In genomic region chr1:153611356-153611755, GRCh38 we compare ENCODE assay signal across 12 cellular contexts. TPM values are rescaled to one million over a fixed set of nuclear protein-coding genes. Genes with fewer than 3 reads are reported as not detected.
A peak's percentile ranks its signal among the peaks of the same experiment; 100 is the strongest.
DNase-seq lines count a peak whose midpoint lies in the region; TF ChIP-seq lines count a peak whose summit lies in the region.
"Had no signal": no experiment of that assay in that cellular context is flagged by ENCODE, and none has a peak within 500 bp of the region (broad histone marks: within the 10 kb centered on the region; RNA-seq: fewer than 3 reads in every experiment).

No MANE protein-coding gene starts in this region.

- no peaks in the 10 kb centered on the region for H3K27me3 Mint-ChIP-seq in Calu3 (ENCODE audit: unreplicated experiment)
- H3K27me3 Mint-ChIP-seq in activated T-helper 1 cell treated with anti-CD3 and anti-CD28 coated beads, Interleukin-12 subunit alpha, Interleukin-12 subunit beta, Interleukin-2, Interleukin-4 antibody, amounts not matched to agents 30 ng/mL and 10 ng/mL and 1 ng/mL, durations not matched to agents 14 hours and 24 hours and 36 hours (ENCODE audit: insufficient read depth) = peaks cover 2% of the 10 kb centered on the region

- H3K36me3 ChIP-seq in osteoblast (ENCODE audit: insufficient read depth, low read length) = peaks cover 16% of the 10 kb centered on the region

- peak overlapping the region; percentile 71 for H3K27ac Mint-ChIP-seq in Calu3 (ENCODE audit: unreplicated experiment)
- H3K27ac Mint-ChIP-seq in activated T-helper 1 cell treated with anti-CD3 and anti-CD28 coated beads, Interleukin-12 subunit alpha, Interleukin-12 subunit beta, Interleukin-2, Interleukin-4 antibody, amounts not matched to agents 30 ng/mL and 10 ng/mL and 1 ng/mL, durations not matched to agents 14 hours and 24 hours and 36 hours = no peak overlapping the region
- H3K27ac Mint-ChIP-seq: activated T-helper 2 cell treated with anti-CD3 and anti-CD28 coated beads, Interferon-gamma antibody, Interleukin-2, Interleukin-4, amounts not matched to agents 10 μg/mL and 5 μg/mL and 100 μg/mL, durations not matched to agents 14 hours and 24 hours and 36 hours; T-helper 2 cell treated with Interferon-gamma antibody and Interleukin-4, amounts not matched to agents 5 μg/mL and 100 μg/mL, for 36 hours had no signal

- H3K27ac ChIP-seq in dorsolateral prefrontal cortex (peak overlapping the region in 7 of 59 donors; percentile 10 to 86 (median 55)), osteoblast (ENCODE audit: low read depth, low read length) (peak overlapping the region; percentile 78)
- H3K27ac ChIP-seq: C4-2B had no signal

- H4K20me1 ChIP-seq in osteoblast (ENCODE audit: insufficient read depth, low read length) = peaks cover 24% of the 10 kb centered on the region

- H2AFZ ChIP-seq in osteoblast (ENCODE audit: low read length) = no peak overlapping the region

- H3K4me2 ChIP-seq in osteoblast (ENCODE audit: insufficient read depth, low read length) = peak overlapping the region; percentile 91

- intact Hi-C loops in Calu3 (cut with micrococcal nuclease; ENCODE audit: unreplicated experiment) (no loop called here), dorsolateral prefrontal cortex (cut with DNase I) (no loop called here)
- intact Hi-C loops in activated T-helper 1 cell treated with anti-CD3 and anti-CD28 coated beads, Interleukin-12 subunit alpha, Interleukin-12 subunit beta, Interleukin-2, Interleukin-4 antibody, amounts not matched to agents 30 ng/mL and 10 ng/mL and 1 ng/mL, durations not matched to agents 14 hours and 24 hours and 36 hours (cut with micrococcal nuclease) = loop anchor here (10.0 kb wide), 1 partner anchor 257 kb away; the partner anchor contains the start of gene S100A9

- H3K4me1 Mint-ChIP-seq in Calu3 (ENCODE audit: low read depth, unreplicated experiment) = peaks cover 76% of the 10 kb centered on the region
- no peaks in the 10 kb centered on the region for H3K4me1 Mint-ChIP-seq in activated T-helper 1 cell treated with anti-CD3 and anti-CD28 coated beads, Interleukin-12 subunit alpha, Interleukin-12 subunit beta, Interleukin-2, Interleukin-4 antibody, amounts not matched to agents 30 ng/mL and 10 ng/mL and 1 ng/mL, durations not matched to agents 14 hours and 24 hours and 36 hours (ENCODE audit: low read depth)

- H3K9me3 Mint-ChIP-seq in Calu3 (ENCODE audit: low read depth, unreplicated experiment) = no peaks in the 10 kb centered on the region
- no peaks in the 10 kb centered on the region for H3K9me3 Mint-ChIP-seq in activated T-helper 1 cell treated with anti-CD3 and anti-CD28 coated beads, Interleukin-12 subunit alpha, Interleukin-12 subunit beta, Interleukin-2, Interleukin-4 antibody, amounts not matched to agents 30 ng/mL and 10 ng/mL and 1 ng/mL, durations not matched to agents 14 hours and 24 hours and 36 hours
- H3K9me3 Mint-ChIP-seq: activated T-helper 2 cell treated with anti-CD3 and anti-CD28 coated beads, Interferon-gamma antibody, Interleukin-2, Interleukin-4, amounts not matched to agents 10 μg/mL and 5 μg/mL and 100 μg/mL, durations not matched to agents 14 hours and 24 hours and 36 hours; T-helper 2 cell treated with Interferon-gamma antibody and Interleukin-4, amounts not matched to agents 5 μg/mL and 100 μg/mL, for 36 hours had no signal

- no peaks in the 10 kb centered on the region for H3K9me3 ChIP-seq in osteoblast (ENCODE audit: low read depth, low read length)

- DNase-seq in Calu3 (no peak), dorsolateral prefrontal cortex (no peak), osteoblast (ENCODE audit: insufficient read length, low spot score, missing footprints) (no peak), C1 segment of cervical spinal cord (lab: John Stamatoyannopoulos, UW) (no peak)
- DNase-seq in activated T-helper 1 cell treated with anti-CD3 and anti-CD28 coated beads, Interleukin-12 subunit alpha, Interleukin-12 subunit beta, Interleukin-2, Interleukin-4 antibody, amounts not matched to agents 30 ng/mL and 10 ng/mL and 1 ng/mL, durations not matched to agents 14 hours and 24 hours and 36 hours (ENCODE audit: low spot score) = no peak
- no peak for DNase-seq in central memory CD4-positive, alpha-beta T cell
- DNase-seq: NCI-H446, retina had no signal

- H3K4me3 Mint-ChIP-seq in Calu3 (ENCODE audit: low read depth, unreplicated experiment) = peak overlapping the region; percentile 90
- no peak overlapping the region for H3K4me3 Mint-ChIP-seq in activated T-helper 1 cell treated with anti-CD3 and anti-CD28 coated beads, Interleukin-12 subunit alpha, Interleukin-12 subunit beta, Interleukin-2, Interleukin-4 antibody, amounts not matched to agents 30 ng/mL and 10 ng/mL and 1 ng/mL, durations not matched to agents 14 hours and 24 hours and 36 hours
- H3K4me3 Mint-ChIP-seq: T-helper 2 cell treated with Interferon-gamma antibody and Interleukin-4, amounts not matched to agents 5 μg/mL and 100 μg/mL, for 36 hours had no signal

- TF ChIP-seq CTCF in Calu3 (IDR thresholded peaks at IDR 0.05; ENCODE audit: unreplicated experiment) (no peak), dorsolateral prefrontal cortex (IDR thresholded peaks at IDR 0.05 in 54 of 56, conservative IDR thresholded peaks at IDR 0.05 in 2 of 56; ENCODE audit: low read depth in 1 of 56, partially characterized antibody in 56 of 56) (no peak), osteoblast (IDR thresholded peaks at IDR 0.05; ENCODE audit: extremely low read depth, low read depth, low read length) (no peak)

- peaks cover 46% of the 10 kb centered on the region for H3K4me1 ChIP-seq in osteoblast (ENCODE audit: insufficient read depth, low read length)

- BruUV-seq in Calu3 (replicated peaks; lab: Mats Ljungman, UMichigan) = TSS peak; percentile 43

- H3K79me2 ChIP-seq in osteoblast (ENCODE audit: insufficient read depth, low read length) = peaks cover 69% of the 10 kb centered on the region

- CTCF ChIA-PET in Calu3 (lab: Charles Lee) = interaction anchor here (0.6 to 9.3 kb wide), 5 partner anchors 16 to 98 kb away, joined by 3 to 99 read pairs (median 3); partner anchors contain the start of genes S100A1, S100A13 and S100A2

- H3K4me3 ChIP-seq in dorsolateral prefrontal cortex (peak overlapping the region in 31 of 59 donors; percentile 5 to 65 (median 49)), osteoblast (ENCODE audit: insufficient read depth, low read length) (peak overlapping the region; percentile 88)

- no peaks in the 10 kb centered on the region for H3K27me3 ChIP-seq in dorsolateral prefrontal cortex
- no peaks in the 10 kb centered on the region for H3K27me3 ChIP-seq in osteoblast (ENCODE audit: insufficient read depth, low read length)

- peaks cover 89% of the 10 kb centered on the region for H3K36me3 Mint-ChIP-seq in Calu3 (ENCODE audit: insufficient read depth, unreplicated experiment)
- no peaks in the 10 kb centered on the region for H3K36me3 Mint-ChIP-seq in activated T-helper 1 cell treated with anti-CD3 and anti-CD28 coated beads, Interleukin-12 subunit alpha, Interleukin-12 subunit beta, Interleukin-2, Interleukin-4 antibody, amounts not matched to agents 30 ng/mL and 10 ng/mL and 1 ng/mL, durations not matched to agents 14 hours and 24 hours and 36 hours (ENCODE audit: low read depth)

RNA-seq across cellular contexts. Expression of gene S100A16, which starts 1.6 kb away (rescaled TPM):
- 247 and 255 TPM in 2 replicates for total RNA-seq in Calu3 (2022)
- 10 to 100 TPM; 17.4 to 84.9 (median 28.3) TPM for total RNA-seq in dorsolateral prefrontal cortex
- total RNA-seq in osteoblast = 160 and 190 TPM in 2 replicates
- not detected in 2 replicates for total RNA-seq in activated T-helper 1 cell treated with anti-CD3 and anti-CD28 coated beads, Interleukin-12 subunit alpha, Interleukin-12 subunit beta, Interleukin-2, Interleukin-4 antibody, amounts not matched to agents 30 ng/mL and 10 ng/mL and 1 ng/mL, durations not matched to agents 14 hours and 24 hours and 36 hours
- total RNA-seq: activated T-helper 2 cell treated with anti-CD3 and anti-CD28 coated beads, Interferon-gamma antibody, Interleukin-2, Interleukin-4, amounts not matched to agents 10 μg/mL and 5 μg/mL and 100 μg/mL, durations not matched to agents 14 hours and 24 hours and 36 hours had no signal

RNA-seq across cellular contexts. Expression of gene S100A14, which starts 4.8 kb away (rescaled TPM):
- total RNA-seq in Calu3 (2022) (74.6 and 106 TPM in 2 replicates), dorsolateral prefrontal cortex (1 to 10 TPM in 23 of 120 experiments, under 1 TPM in 30, not detected in 67; 0.36 to 2.9 (median 0.96) TPM), osteoblast (0.36 TPM in 1 of 2 replicates, not detected in the other)
- 0.16 TPM in 1 of 2 replicates, not detected in the other for total RNA-seq in activated T-helper 1 cell treated with anti-CD3 and anti-CD28 coated beads, Interleukin-12 subunit alpha, Interleukin-12 subunit beta, Interleukin-2, Interleukin-4 antibody, amounts not matched to agents 30 ng/mL and 10 ng/mL and 1 ng/mL, durations not matched to agents 14 hours and 24 hours and 36 hours
- total RNA-seq: activated T-helper 2 cell treated with anti-CD3 and anti-CD28 coated beads, Interferon-gamma antibody, Interleukin-2, Interleukin-4, amounts not matched to agents 10 μg/mL and 5 μg/mL and 100 μg/mL, durations not matched to agents 14 hours and 24 hours and 36 hours; H4 had no signal

RNA-seq across cellular contexts. Expression of gene S100A13, which starts 15.9 kb away (rescaled TPM):
- 104 and 117 TPM in 2 replicates for total RNA-seq in Calu3 (2022)
- 100 to 1,000 TPM in 56 of 120 experiments, 10 to 100 TPM in 64; 52.0 to 204 (median 98.7) TPM for total RNA-seq in dorsolateral prefrontal cortex
- total RNA-seq in osteoblast = 121 and 165 TPM in 2 replicates
- 2.5 and 5.1 TPM in 2 replicates for total RNA-seq in activated T-helper 1 cell treated with anti-CD3 and anti-CD28 coated beads, Interleukin-12 subunit alpha, Interleukin-12 subunit beta, Interleukin-2, Interleukin-4 antibody, amounts not matched to agents 30 ng/mL and 10 ng/mL and 1 ng/mL, durations not matched to agents 14 hours and 24 hours and 36 hours

RNA-seq across cellular contexts. Expression of gene S100A1, which starts 16.9 kb away (rescaled TPM):
- total RNA-seq in Calu3 (2022) = not detected in 2 replicates
- total RNA-seq in dorsolateral prefrontal cortex = 100 to 1,000 TPM; 162 to 726 (median 281) TPM
- 0.29 TPM in 1 of 2 replicates, not detected in the other for total RNA-seq in osteoblast
- not detected in 2 replicates for total RNA-seq in activated T-helper 1 cell treated with anti-CD3 and anti-CD28 coated beads, Interleukin-12 subunit alpha, Interleukin-12 subunit beta, Interleukin-2, Interleukin-4 antibody, amounts not matched to agents 30 ng/mL and 10 ng/mL and 1 ng/mL, durations not matched to agents 14 hours and 24 hours and 36 hours
- total RNA-seq: activated T-helper 2 cell treated with anti-CD3 and anti-CD28 coated beads, Interferon-gamma antibody, Interleukin-2, Interleukin-4, amounts not matched to agents 10 μg/mL and 5 μg/mL and 100 μg/mL, durations not matched to agents 14 hours and 24 hours and 36 hours had no signal

RNA-seq across cellular contexts. Expression of gene CHTOP, which starts 22.5 kb away (rescaled TPM):
- 93.7 and 100 TPM in 2 replicates for total RNA-seq in Calu3 (2022)
- total RNA-seq in dorsolateral prefrontal cortex = 100 to 1,000 TPM in 1 of 120 experiments, 10 to 100 TPM in 119; 62.0 to 109 (median 76.4) TPM
- total RNA-seq in osteoblast = 38.9 and 40.9 TPM in 2 replicates
- total RNA-seq in activated T-helper 1 cell treated with anti-CD3 and anti-CD28 coated beads, Interleukin-12 subunit alpha, Interleukin-12 subunit beta, Interleukin-2, Interleukin-4 antibody, amounts not matched to agents 30 ng/mL and 10 ng/mL and 1 ng/mL, durations not matched to agents 14 hours and 24 hours and 36 hours = 101 and 105 TPM in 2 replicates

Comparison
In these comparisons a context has a peak if more than half of its experiments do, and no peak if none do; other contexts are left out.
1. RNA of gene S100A16, which starts 1.6 kb away (total RNA-seq): 247 to 255 TPM in Calu3, 160 to 190 TPM in osteoblast and 17.4 to 84.9 TPM in dorsolateral prefrontal cortex; not detected in activated T-helper 1 cell treated with anti-CD3 and anti-CD28 coated beads, Interleukin-12 subunit alpha, Interleukin-12 subunit beta, Interleukin-2, Interleukin-4 antibody, amounts not matched to agents 30 ng/mL and 10 ng/mL and 1 ng/mL, durations not matched to agents 14 hours and 24 hours and 36 hours; every median in the first group is over 10 times any median in the second.
2. RNA of gene S100A14, which starts 4.8 kb away (total RNA-seq): 74.6 to 106 TPM in Calu3; 0.36 to 2.9 TPM in dorsolateral prefrontal cortex, 0.36 TPM in osteoblast and 0.16 TPM in activated T-helper 1 cell treated with anti-CD3 and anti-CD28 coated beads, Interleukin-12 subunit alpha, Interleukin-12 subunit beta, Interleukin-2, Interleukin-4 antibody, amounts not matched to agents 30 ng/mL and 10 ng/mL and 1 ng/mL, durations not matched to agents 14 hours and 24 hours and 36 hours; every median in the first group is over 10 times any median in the second.